22 cellular contexts compared by ENCODE assay signal in the genomic region with DNA sequence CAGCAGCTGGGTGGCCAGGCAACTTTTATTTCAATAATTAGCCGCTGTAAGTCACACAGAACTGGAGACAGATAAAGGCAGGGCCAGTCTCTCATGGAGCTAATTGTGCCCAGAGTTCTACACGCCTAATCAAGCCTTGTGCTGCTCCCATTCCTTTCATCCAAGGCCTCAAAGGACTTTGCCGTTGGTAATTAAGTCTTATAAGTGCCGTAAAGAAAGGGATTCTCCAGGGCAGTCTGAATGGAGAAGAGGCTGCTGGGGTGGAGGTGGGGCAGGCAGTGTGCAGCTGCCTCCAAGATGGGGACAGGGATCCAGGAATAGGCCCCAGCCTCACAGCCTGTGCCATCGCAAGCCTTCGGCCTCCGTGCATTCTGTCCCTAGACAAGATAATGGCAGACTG.
DNase-seq lines count a peak whose midpoint lies in the region; ATAC-seq and TF ChIP-seq lines count a peak whose summit lies in the region.
"Had no signal": no experiment of that assay in that cellular context is flagged by ENCODE, and none has a peak within 500 bp of the region (broad histone marks: within the 10 kb centered on the region; RNA-seq: fewer than 3 reads in every experiment).

No MANE protein-coding gene starts in this region.

- H3K9ac ChIP-seq in neural progenitor cell = no peak overlapping the region
- H3K9ac ChIP-seq: BLaER1 had no signal

- H3K9me3 ChIP-seq in ectodermal cell (ENCODE audit: control insufficient read depth, low read length) = no peaks in the 10 kb centered on the region
- H3K9me3 ChIP-seq in neural progenitor cell (ENCODE audit: low read depth) = no peaks in the 10 kb centered on the region
- H3K9me3 ChIP-seq: BLaER1 had no signal

- H3K36me3 Mint-ChIP-seq in neural progenitor cell = no peaks in the 10 kb centered on the region
- H3K36me3 Mint-ChIP-seq: CD4-positive, alpha-beta memory T cell had no signal

- H3K9me3 Mint-ChIP-seq in neural progenitor cell = no peaks in the 10 kb centered on the region
- H3K9me3 Mint-ChIP-seq: CD4-positive, alpha-beta memory T cell had no signal

- TF ChIP-seq CTCF in neural progenitor cell (IDR thresholded peaks at IDR 0.05) = no peak
- no peak for TF ChIP-seq CTCF in foreskin fibroblast (IDR thresholded peaks at IDR 0.05; ENCODE audit: low read depth, low read length)

- WGBS in ectodermal cell, 2 experiments = 40 to 49% methylated on average over 7 of the region's 7 CpGs

- H4K20me1 ChIP-seq in neural progenitor cell (ENCODE audit: low read depth) = peaks cover 46% of the 10 kb centered on the region

- peak; percentile 46 for DNase-seq in cardiac septum (ENCODE audit: low spot score)
- DNase-seq in Right ventricle myocardium inferior (ENCODE audit: missing footprints) = no peak
- peak; percentile 89 for DNase-seq in neural progenitor cell (ENCODE audit: low spot score)
- DNase-seq in GM03348 (ENCODE audit: low spot score) = no peak
- DNase-seq in foreskin fibroblast = no peak
- no peak for DNase-seq in glomerular visceral epithelial cell (ENCODE audit: extremely low spot score)
- DNase-seq: Calu3; CD4-positive, alpha-beta memory T cell; GF-D8; GOT3; KG1; NCI-H1436; NCI-H1930; NCI-H2171; NCI-H446 treated with DMSO at 0.1 percent for 48 hours; Right ventricle myocardium superior had no signal

- H3K27ac ChIP-seq in ectodermal cell (ENCODE audit: insufficient read depth, low read depth, low read length, poor library complexity, severe bottlenecking) = peak overlapping the region; percentile 57
- peak overlapping the region; percentile 53 for H3K27ac ChIP-seq in neural progenitor cell
- H3K27ac ChIP-seq: BLaER1, SK-N-MC had no signal

- no peak for ATAC-seq in Right ventricle myocardium inferior
- ATAC-seq in HG02884 (IDR thresholded peaks at IDR 0.05; ENCODE audit: unreplicated experiment) = no peak
- ATAC-seq: GM12878, HCT116 had no signal

- H3K4me1 Mint-ChIP-seq in neural progenitor cell = peaks cover 77% of the 10 kb centered on the region
- H3K4me1 Mint-ChIP-seq: CD4-positive, alpha-beta memory T cell had no signal

- H3K27ac Mint-ChIP-seq in neural progenitor cell = peak overlapping the region; percentile 84
- H3K27ac Mint-ChIP-seq: CD4-positive, alpha-beta memory T cell had no signal

- H3K4me2 ChIP-seq in neural progenitor cell = peak overlapping the region; percentile 63
- H3K4me2 ChIP-seq: BLaER1 had no signal

- peaks cover 2% of the 10 kb centered on the region for H3K27me3 Mint-ChIP-seq in neural progenitor cell (ENCODE audit: insufficient read depth, low read depth)
- H3K27me3 Mint-ChIP-seq: CD4-positive, alpha-beta memory T cell had no signal

- peaks cover 69% of the 10 kb centered on the region for H3K4me1 ChIP-seq in ectodermal cell (ENCODE audit: control insufficient read depth, insufficient read depth, low read length)
- peaks cover 50% of the 10 kb centered on the region for H3K4me1 ChIP-seq in neural progenitor cell

- no peaks in the 10 kb centered on the region for H3K79me2 ChIP-seq in neural progenitor cell (ENCODE audit: low read depth)

- intact Hi-C loops in cardiac septum (cut with DNase I) = no loop called here
- intact Hi-C loops in Right ventricle myocardium inferior (cut with DNase I) = no loop called here

- H3K36me3 ChIP-seq in ectodermal cell (ENCODE audit: control insufficient read depth, insufficient read depth, low read length) (no peaks in the 10 kb centered on the region), neural progenitor cell (no peaks in the 10 kb centered on the region)
- H3K36me3 ChIP-seq: BLaER1 had no signal

- no peak overlapping the region for H2AFZ ChIP-seq in neural progenitor cell (replicated peaks)

- H3K4me3 ChIP-seq in ectodermal cell (ENCODE audit: insufficient read depth, low read depth, low read length) (no peak overlapping the region), neural progenitor cell (no peak overlapping the region), foreskin fibroblast (ENCODE audit: low read depth in 1 of 2, low read length in 2 of 2) (no peak overlapping the region)
- H3K4me3 ChIP-seq: BLaER1, GM12878, SK-N-MC had no signal

- H3K27me3 ChIP-seq in ectodermal cell (ENCODE audit: control insufficient read depth, insufficient read depth, low read length, poor library complexity, severe bottlenecking) (no peaks in the 10 kb centered on the region), neural progenitor cell (peaks cover 33% of the 10 kb centered on the region)
- H3K27me3 ChIP-seq: BLaER1 had no signal

- H3F3A ChIP-seq in neural progenitor cell (ENCODE audit: low read depth) = peaks cover 47% of the 10 kb centered on the region

- H3K4me3 Mint-ChIP-seq in neural progenitor cell = no peak overlapping the region
- H3K4me3 Mint-ChIP-seq: CD4-positive, alpha-beta memory T cell had no signal

Comparison
In these comparisons a context has a peak if more than half of its experiments do, and no peak if none do; other contexts are left out.
1. DNase-seq: peak in cardiac septum (single experiment) and neural progenitor cell (single experiment); none in Right ventricle myocardium inferior (single experiment), GM03348 (single experiment), foreskin fibroblast (0 of 2) and glomerular visceral epithelial cell (single experiment).